9 cellular contexts compared by ENCODE assay signal in genomic region chr5:172274951-172275753, GRCh38. TPM values are rescaled to one million over a fixed set of nuclear protein-coding genes. Genes with fewer than 3 reads are reported as not detected.
A peak's percentile ranks its signal among the peaks of the same experiment; 100 is the strongest.
DNase-seq lines count a peak whose midpoint lies in the region; ATAC-seq and TF ChIP-seq lines count a peak whose summit lies in the region.
"Had no signal": no experiment of that assay in that cellular context is flagged by ENCODE, and none has a peak within 500 bp of the region (broad histone marks: within the 10 kb centered on the region; RNA-seq: fewer than 3 reads in every experiment).

No MANE protein-coding gene starts in this region.

- CTCF ChIA-PET in activated CD4-positive, alpha-beta memory T cell treated with anti-CD3 and anti-CD28 coated beads for 36 hours (lab: Charles Lee): interaction anchor here (0.7 to 1.3 kb wide), 2 partner anchors 87 to 167 kb away, joined by 3 read pairs; no protein-coding TSS in a partner anchor

- WGBS in esophagus squamous epithelium, 2 donors: 20 to 42% methylated on average over 12 to 14 of the region's 14 CpGs

- no peak for TF ChIP-seq POLR2A in esophagus squamous epithelium (IDR thresholded peaks at IDR 0.05)

- no peaks in the 10 kb centered on the region for H3K9me2 ChIP-seq in MM.1S (replicated peaks; ENCODE audit: insufficient read depth, low read length)

- H3K27me3 Mint-ChIP-seq in activated CD4-positive, alpha-beta memory T cell treated with anti-CD3 and anti-CD28 coated beads for 36 hours: no peaks in the 10 kb centered on the region
- H3K27me3 Mint-ChIP-seq in neural progenitor cell (ENCODE audit: insufficient read depth, low read depth): no peaks in the 10 kb centered on the region

- DNase-seq in activated CD4-positive, alpha-beta memory T cell treated with anti-CD3 and anti-CD28 coated beads for 36 hours: peak; percentile 82
- DNase-seq in esophagus squamous epithelium (lab: John Stamatoyannopoulos, UW): no peak
- DNase-seq in stimulated activated CD8-positive, alpha-beta memory T cell treated with anti-CD3 and anti-CD28 coated beads, Interleukin-7, amount 100 ng/mL, for 24 hours (ENCODE audit: low read depth): peak; percentile 19
- DNase-seq in MM.1S: no peak
- no peak for DNase-seq in superior temporal gyrus (ENCODE audit: extremely low spot score)
- no peak for DNase-seq in neural progenitor cell (ENCODE audit: low spot score)
- DNase-seq in H7: no peak

- TF ChIP-seq CTCF in esophagus squamous epithelium (IDR thresholded peaks at IDR 0.05): no peak
- no peak for TF ChIP-seq CTCF in MM.1S (IDR thresholded peaks at IDR 0.05; ENCODE audit: low read length)
- no peak for TF ChIP-seq CTCF in neural progenitor cell (IDR thresholded peaks at IDR 0.05)

- H3K9me3 Mint-ChIP-seq in activated CD4-positive, alpha-beta memory T cell treated with anti-CD3 and anti-CD28 coated beads for 36 hours: peaks cover 5% of the 10 kb centered on the region
- H3K9me3 Mint-ChIP-seq in neural progenitor cell: peaks cover 20% of the 10 kb centered on the region

- H3F3A ChIP-seq in MM.1S (ENCODE audit: insufficient read depth, low read length) (no peaks in the 10 kb centered on the region), neural progenitor cell (ENCODE audit: low read depth) (no peaks in the 10 kb centered on the region)

- H3K4me1 Mint-ChIP-seq in activated CD4-positive, alpha-beta memory T cell treated with anti-CD3 and anti-CD28 coated beads for 36 hours (ENCODE audit: low read depth): peaks cover 42% of the 10 kb centered on the region
- peaks cover 3% of the 10 kb centered on the region for H3K4me1 Mint-ChIP-seq in neural progenitor cell

- H3K4me1 ChIP-seq in esophagus squamous epithelium (peaks cover 0 to 27% (median 0%) of the 10 kb centered on the region in 3 donors), MM.1S (ENCODE audit: low read length) (no peaks in the 10 kb centered on the region), neural progenitor cell (no peaks in the 10 kb centered on the region)

- intact Hi-C loops in activated CD4-positive, alpha-beta memory T cell treated with anti-CD3 and anti-CD28 coated beads for 36 hours (cut with micrococcal nuclease): loop anchor here (1.0 to 5.0 kb wide), 6 partner anchors 9 to 368 kb away; no protein-coding TSS in a partner anchor
- intact Hi-C loops in esophagus squamous epithelium (cut with DNase I): no loop called here

- peak overlapping the region; percentile 36 for H3K27ac Mint-ChIP-seq in activated CD4-positive, alpha-beta memory T cell treated with anti-CD3 and anti-CD28 coated beads for 36 hours
- H3K27ac Mint-ChIP-seq in neural progenitor cell: no peak overlapping the region

- H3K9ac ChIP-seq in MM.1S (ENCODE audit: low read length): no peak overlapping the region
- H3K9ac ChIP-seq in neural progenitor cell: no peak overlapping the region

- no peak overlapping the region for H3K4me3 Mint-ChIP-seq in activated CD4-positive, alpha-beta memory T cell treated with anti-CD3 and anti-CD28 coated beads for 36 hours
- no peak overlapping the region for H3K4me3 Mint-ChIP-seq in neural progenitor cell

- H3K4me2 ChIP-seq in MM.1S (ENCODE audit: low read depth, low read length) (no peak overlapping the region), neural progenitor cell (no peak overlapping the region)

- peaks cover 7% of the 10 kb centered on the region for H3K36me3 Mint-ChIP-seq in activated CD4-positive, alpha-beta memory T cell treated with anti-CD3 and anti-CD28 coated beads for 36 hours
- H3K36me3 Mint-ChIP-seq in neural progenitor cell: peaks cover 55% of the 10 kb centered on the region

- POLR2A ChIA-PET in activated CD4-positive, alpha-beta memory T cell treated with anti-CD3 and anti-CD28 coated beads for 36 hours (lab: Charles Lee): interaction anchor here (2.2 kb wide), 1 partner anchor 45 kb away, joined by 7 read pairs; no protein-coding TSS in a partner anchor

- H3K27ac ChIP-seq in esophagus squamous epithelium (peak overlapping the region; percentile 58 to 83 (median 70)), MM.1S (ENCODE audit: low read length) (no peak overlapping the region), neural progenitor cell (no peak overlapping the region)
- H3K27ac ChIP-seq: cardiac muscle cell had no signal

- H2AFZ ChIP-seq in MM.1S (ENCODE audit: low read length): no peak overlapping the region
- no peak overlapping the region for H2AFZ ChIP-seq in neural progenitor cell (replicated peaks)

- H3K9me3 ChIP-seq in esophagus squamous epithelium: peaks cover 0 to 5% (median 0%) of the 10 kb centered on the region in 3 donors
- H3K9me3 ChIP-seq in MM.1S (replicated peaks; ENCODE audit: insufficient read depth, low read length): no peaks in the 10 kb centered on the region
- no peaks in the 10 kb centered on the region for H3K9me3 ChIP-seq in neural progenitor cell (ENCODE audit: low read depth)

- H3K4me3 ChIP-seq in esophagus squamous epithelium (no peak overlapping the region), MM.1S (ENCODE audit: low read length) (no peak overlapping the region), neural progenitor cell (no peak overlapping the region), H7 (ENCODE audit: insufficient read depth, low read depth, low read length) (no peak overlapping the region)
- H3K4me3 ChIP-seq: cardiac muscle cell had no signal

- H3K79me2 ChIP-seq in MM.1S (ENCODE audit: low read length) (peaks cover 23% of the 10 kb centered on the region; the same call in 1 of the 2 replicates), neural progenitor cell (ENCODE audit: low read depth) (peaks cover 100% of the 10 kb centered on the region)

- H4K20me1 ChIP-seq in MM.1S (ENCODE audit: insufficient read depth, low read length) (no peaks in the 10 kb centered on the region), neural progenitor cell (ENCODE audit: low read depth) (peaks cover 97% of the 10 kb centered on the region)

- peak; percentile 48 for ATAC-seq in HG03342 (IDR thresholded peaks at IDR 0.05; ENCODE audit: unreplicated experiment)

- H3K27me3 ChIP-seq in esophagus squamous epithelium (no peaks in the 10 kb centered on the region), MM.1S (replicated peaks; ENCODE audit: insufficient read depth, low read length) (no peaks in the 10 kb centered on the region), neural progenitor cell (no peaks in the 10 kb centered on the region), H7 (ENCODE audit: control insufficient read depth, insufficient read depth, low read length) (no peaks in the 10 kb centered on the region)
- H3K27me3 ChIP-seq: cardiac muscle cell had no signal

- no peaks in the 10 kb centered on the region for H3K36me3 ChIP-seq in esophagus squamous epithelium
- no peaks in the 10 kb centered on the region for H3K36me3 ChIP-seq in MM.1S (replicated peaks; ENCODE audit: insufficient read depth, low read length)
- H3K36me3 ChIP-seq in neural progenitor cell: no peaks in the 10 kb centered on the region
- H3K36me3 ChIP-seq in H7 (replicated peaks; ENCODE audit: control insufficient read depth, insufficient read depth, low read length): no peaks in the 10 kb centered on the region
- H3K36me3 ChIP-seq: cardiac muscle cell had no signal

RNA-seq across cellular contexts. Expression of gene UBTD2, which starts 8.4 kb away (rescaled TPM):
- 1 to 10 TPM; 4.6 to 4.9 TPM for total RNA-seq in activated CD4-positive, alpha-beta memory T cell treated with anti-CD3 and anti-CD28 coated beads for 36 hours
- total RNA-seq in esophagus squamous epithelium (10 to 100 TPM in 3 of 4 donors, 1 to 10 TPM in 1; 9.1 to 14.7 (median 12.3) TPM), neural progenitor cell (ENCODE audit: low replicate concordance) (62.5 and 92.9 TPM in 2 replicates)
- 29.2 and 34.7 TPM in 2 replicates for total RNA-seq in H7 (2014; rRNA removed; shearing (Covaris generic))

Comparison
In these comparisons a context has a peak if more than half of its experiments do, and no peak if none do; other contexts are left out.
1. DNase-seq: peak in activated CD4-positive, alpha-beta memory T cell treated with anti-CD3 and anti-CD28 coated beads for 36 hours (single experiment) and stimulated activated CD8-positive, alpha-beta memory T cell treated with anti-CD3 and anti-CD28 coated beads, Interleukin-7, amount 100 ng/mL, for 24 hours (single experiment); none in esophagus squamous epithelium (single experiment), MM.1S (single experiment), superior temporal gyrus (single experiment), neural progenitor cell (single experiment) and H7 (single experiment).
2. H3K27ac ChIP-seq: peak in esophagus squamous epithelium (4 of 4); none in MM.1S (single experiment) and neural progenitor cell (single experiment).